In genomic region chrX:47144626-47145407, GRCh38 we compare ENCODE assay signal across 9 cellular contexts. TPM values are rescaled to one million over a fixed set of nuclear protein-coding genes. Genes with fewer than 3 reads are reported as not detected.
DNase-seq lines count a peak whose midpoint lies in the region; ATAC-seq, FAIRE-seq and TF ChIP-seq lines count a peak whose summit lies in the region.
"Had no signal": no experiment of that assay in that cellular context is flagged by ENCODE, and none has a peak within 500 bp of the region (broad histone marks: within the 10 kb centered on the region; RNA-seq: fewer than 3 reads in every experiment).

Gene NDUFB11 (minus strand): TSS chrX:47144702. CDS start chrX:47144679, 23 bp downstream.
A gene with protein sequence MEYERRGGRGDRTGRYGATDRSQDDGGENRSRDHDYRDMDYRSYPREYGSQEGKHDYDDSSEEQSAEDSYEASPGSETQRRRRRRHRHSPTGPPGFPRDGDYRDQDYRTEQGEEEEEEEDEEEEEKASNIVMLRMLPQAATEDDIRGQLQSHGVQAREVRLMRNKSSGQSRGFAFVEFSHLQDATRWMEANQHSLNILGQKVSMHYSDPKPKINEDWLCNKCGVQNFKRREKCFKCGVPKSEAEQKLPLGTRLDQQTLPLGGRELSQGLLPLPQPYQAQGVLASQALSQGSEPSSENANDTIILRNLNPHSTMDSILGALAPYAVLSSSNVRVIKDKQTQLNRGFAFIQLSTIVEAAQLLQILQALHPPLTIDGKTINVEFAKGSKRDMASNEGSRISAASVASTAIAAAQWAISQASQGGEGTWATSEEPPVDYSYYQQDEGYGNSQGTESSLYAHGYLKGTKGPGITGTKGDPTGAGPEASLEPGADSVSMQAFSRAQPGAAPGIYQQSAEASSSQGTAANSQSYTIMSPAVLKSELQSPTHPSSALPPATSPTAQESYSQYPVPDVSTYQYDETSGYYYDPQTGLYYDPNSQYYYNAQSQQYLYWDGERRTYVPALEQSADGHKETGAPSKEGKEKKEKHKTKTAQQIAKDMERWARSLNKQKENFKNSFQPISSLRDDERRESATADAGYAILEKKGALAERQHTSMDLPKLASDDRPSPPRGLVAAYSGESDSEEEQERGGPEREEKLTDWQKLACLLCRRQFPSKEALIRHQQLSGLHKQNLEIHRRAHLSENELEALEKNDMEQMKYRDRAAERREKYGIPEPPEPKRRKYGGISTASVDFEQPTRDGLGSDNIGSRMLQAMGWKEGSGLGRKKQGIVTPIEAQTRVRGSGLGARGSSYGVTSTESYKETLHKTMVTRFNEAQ (plus strand): TSS chrX:47145221. CDS start chrX:47147482, 2,261 bp downstream.

- H3K27me3 ChIP-seq in bronchial epithelial cell (ENCODE audit: control insufficient read depth, insufficient read depth, low read length): no peaks in the 10 kb centered on the region

- DNase-seq in AG09309 (ENCODE audit: low read depth) (peak; percentile 79), NCI-H2227 treated with DMSO at 0.1 percent for 48 hours (lab: John Stamatoyannopoulos, UW) (peak; percentile 97), bronchial epithelial cell (ENCODE audit: low read depth) (peak; percentile 82), iPS-NIHi7 (ENCODE audit: extremely low spot score) (peak; percentile 93), smooth muscle cell of the brain vasculature (ENCODE audit: low read depth, low spot score) (peak; percentile 81)

- H3K4me3 ChIP-seq in AG09309 (ENCODE audit: control insufficient read depth, low read depth, low read length) (peak within 1 kb of the TSS; percentile 79), WI38 (ENCODE audit: low read depth, low read length) (peak within 1 kb of the TSS; percentile 65), bronchial epithelial cell (ENCODE audit: low read depth, low read length) (peak within 1 kb of the TSS; percentile 76)

- FAIRE-seq in bronchial epithelial cell (lab: Jason Lieb, UNC): no peak
- FAIRE-seq: islet of Langerhans had no signal

- H3K36me3 ChIP-seq in bronchial epithelial cell (ENCODE audit: control insufficient read depth, insufficient read depth, low read length): peaks cover 1% of the 10 kb centered on the region

- peak; percentile 87 for ATAC-seq in GM18909 (IDR thresholded peaks at IDR 0.05; ENCODE audit: poor library complexity, unreplicated experiment)
- peak; percentile 93 for ATAC-seq in HG03175 (IDR thresholded peaks at IDR 0.05; ENCODE audit: unreplicated experiment)

- peak; percentile 67 for TF ChIP-seq CTCF in AG09309 (IDR thresholded peaks at IDR 0.05; ENCODE audit: control insufficient read depth, insufficient read depth, low read depth, low read length, missing control alignments)
- peak; percentile 61 for TF ChIP-seq CTCF in WI38 (IDR thresholded peaks at IDR 0.05; ENCODE audit: low read depth, low read length)
- peak; percentile 67 for TF ChIP-seq CTCF in bronchial epithelial cell (IDR thresholded peaks at IDR 0.05; ENCODE audit: insufficient read depth, low read length, severe bottlenecking)

RNA-seq across cellular contexts. Expression of gene NDUFB11, which starts in this region (rescaled TPM):
- total RNA-seq in bronchial epithelial cell: 32.1 and 48.4 TPM in 2 replicates

RNA-seq across cellular contexts. Expression of the second gene that starts in this region (rescaled TPM):
- 29.0 and 35.2 TPM in 2 replicates for total RNA-seq in bronchial epithelial cell

Comparison
In these comparisons a context has a peak if more than half of its experiments do, and no peak if none do; other contexts are left out.
1. Peak in every context shown above with its lines: DNase-seq, ATAC-seq and H3K4me3 ChIP-seq.